ENCODE assay signal across 15 cellular contexts in the genomic region with DNA sequence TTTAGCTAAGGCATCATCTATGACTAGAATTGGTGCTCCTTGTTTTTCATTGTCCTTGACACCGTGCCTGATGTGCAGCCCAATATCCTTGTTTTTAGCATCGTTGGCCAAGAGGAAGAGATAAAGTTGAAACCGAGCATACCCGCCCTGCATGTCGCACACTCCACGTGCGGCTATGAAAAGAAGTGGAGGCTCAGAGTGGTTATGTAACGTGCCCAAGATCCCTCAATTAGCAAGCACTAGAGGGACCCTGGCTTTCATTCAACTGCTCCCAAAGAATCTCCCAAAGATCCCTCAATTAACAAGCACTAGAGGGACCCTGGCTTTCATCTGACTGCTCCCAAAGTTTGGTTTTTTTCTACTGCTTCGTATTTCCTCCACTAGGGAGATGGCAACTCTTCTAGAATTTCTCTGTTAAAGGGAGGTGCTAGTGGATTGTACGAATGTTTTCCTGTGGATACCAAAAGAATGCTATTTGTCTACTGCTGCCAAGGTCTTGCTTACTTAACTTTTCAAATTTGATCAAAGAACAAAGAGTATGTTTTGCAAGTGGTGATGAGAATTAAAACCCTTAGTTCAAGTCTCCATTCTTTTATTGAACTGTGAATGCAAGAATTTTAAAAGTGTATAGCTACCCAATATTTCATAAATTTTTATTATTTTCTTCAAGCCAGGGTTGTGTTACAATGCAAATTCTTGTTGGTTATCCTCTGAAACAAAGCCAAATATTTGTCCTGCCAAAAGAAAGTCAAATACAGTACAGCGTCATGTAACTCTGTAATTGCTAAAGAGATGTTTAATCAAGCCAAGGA.
DNase-seq lines count a peak whose midpoint lies in the region; ATAC-seq, FAIRE-seq and TF ChIP-seq lines count a peak whose summit lies in the region.
"Had no signal": no experiment of that assay in that cellular context is flagged by ENCODE, and none has a peak within 500 bp of the region (broad histone marks: within the 10 kb centered on the region; RNA-seq: fewer than 3 reads in every experiment).

No MANE protein-coding gene starts in this region.

- H3K36me3 ChIP-seq in GM23338 (ENCODE audit: insufficient read depth) (no peaks in the 10 kb centered on the region), bronchial epithelial cell (ENCODE audit: control insufficient read depth, insufficient read depth, low read length) (no peaks in the 10 kb centered on the region), stomach (no peaks in the 10 kb centered on the region), SJCRH30 (no peaks in the 10 kb centered on the region)
- H3K36me3 ChIP-seq: neutrophil, thyroid gland had no signal

- intact Hi-C loops in stomach (cut with DNase I; ENCODE audit: low total_unique reads) = no loop called here

- WGBS in stomach, 5 donors = 24 to 50% (median 33%) methylated on average over 11 of the region's 11 CpGs

- H3K4me3 ChIP-seq in GM23338 (no peak overlapping the region), bronchial epithelial cell (ENCODE audit: low read depth, low read length) (no peak overlapping the region), stomach (no peak overlapping the region), SJCRH30 (no peak overlapping the region)
- H3K4me3 ChIP-seq: thyroid gland had no signal

- DNase-seq in GM23338 (ENCODE audit: low spot score) = peak; percentile 52
- no peak for DNase-seq in bronchial epithelial cell (ENCODE audit: low read depth)
- DNase-seq in iris pigment epithelial cell (ENCODE audit: low read depth) = peak; percentile 86
- DNase-seq in stomach = no peak
- DNase-seq in SJCRH30 = no peak
- DNase-seq: activated CD4-positive, alpha-beta memory T cell treated with anti-CD3 and anti-CD28 coated beads for 36 hours; activated naive CD4-positive, alpha-beta T cell treated with anti-CD3 and anti-CD28 coated beads, Interleukin-2, amount 50 U/mL, for 16 hours; endodermal cell; NCI-H1105 had no signal

- no peaks in the 10 kb centered on the region for H3K27me3 ChIP-seq in GM23338 (ENCODE audit: insufficient read depth)
- peaks cover 1% of the 10 kb centered on the region for H3K27me3 ChIP-seq in bronchial epithelial cell (ENCODE audit: control insufficient read depth, insufficient read depth, low read length)
- H3K27me3 ChIP-seq in stomach = no peaks in the 10 kb centered on the region
- no peaks in the 10 kb centered on the region for H3K27me3 ChIP-seq in SJCRH30
- H3K27me3 ChIP-seq: neutrophil, thyroid gland had no signal

- no peaks in the 10 kb centered on the region for H3K27me3 Mint-ChIP-seq in GM23338 (ENCODE audit: insufficient read depth, low read depth, poor library complexity)

- no peak for FAIRE-seq in bronchial epithelial cell (lab: Jason Lieb, UNC)
- FAIRE-seq: D721Med had no signal

- H3F3A ChIP-seq in GM23338 (replicated peaks; ENCODE audit: low read depth) = no peaks in the 10 kb centered on the region

- no peak overlapping the region for H3K4me3 Mint-ChIP-seq in GM23338
- H3K4me3 Mint-ChIP-seq: activated CD4-positive, alpha-beta memory T cell treated with anti-CD3 and anti-CD28 coated beads for 36 hours; endodermal cell had no signal

- TF ChIP-seq CTCF in GM23338 (conservative IDR thresholded peaks at IDR 0.05; ENCODE audit: low read depth in 2 of 2) (peak in 1 of 2 experiments; percentile 6; a peak in 1 of 4 replicates), bronchial epithelial cell (IDR thresholded peaks at IDR 0.05; ENCODE audit: insufficient read depth, low read length, severe bottlenecking) (peak; percentile 1), stomach (IDR thresholded peaks at IDR 0.05) (no peak)

- ATAC-seq in GM23338 = peak; percentile 71
- ATAC-seq in HG02884 (IDR thresholded peaks at IDR 0.05; ENCODE audit: unreplicated experiment) = no peak
- no peak for ATAC-seq in GM21360 (IDR thresholded peaks at IDR 0.05; ENCODE audit: unreplicated experiment)
- ATAC-seq in GM21529 (IDR thresholded peaks at IDR 0.05; ENCODE audit: unreplicated experiment) = no peak

- no peaks in the 10 kb centered on the region for H3K9me3 ChIP-seq in stomach
- no peaks in the 10 kb centered on the region for H3K9me3 ChIP-seq in SJCRH30 (replicated peaks)
- H3K9me3 ChIP-seq: neutrophil, thyroid gland had no signal

- no peaks in the 10 kb centered on the region; the same call in 2 of the 3 replicates for H3K4me1 Mint-ChIP-seq in GM23338
- H3K4me1 Mint-ChIP-seq: endodermal cell had no signal

- no peaks in the 10 kb centered on the region for H3K9me2 ChIP-seq in GM23338 (ENCODE audit: insufficient read depth)

- H3K27ac ChIP-seq in GM23338 (ENCODE audit: low read depth) = no peak overlapping the region
- peak overlapping the region in 3 of 5 donors; percentile 19 to 37 (median 32) for H3K27ac ChIP-seq in stomach
- no peak overlapping the region for H3K27ac ChIP-seq in SJCRH30
- H3K27ac ChIP-seq: neutrophil, thyroid gland had no signal

- H3K36me3 Mint-ChIP-seq in GM23338 (ENCODE audit: low read depth) = no peaks in the 10 kb centered on the region
- H3K36me3 Mint-ChIP-seq: activated CD4-positive, alpha-beta memory T cell treated with anti-CD3 and anti-CD28 coated beads for 36 hours had no signal

- H3K79me2 ChIP-seq in GM23338 (replicated peaks; ENCODE audit: insufficient read depth) = no peaks in the 10 kb centered on the region

- H3K4me1 ChIP-seq in GM23338 (ENCODE audit: insufficient read depth) (no peaks in the 10 kb centered on the region), stomach (peaks cover 9 to 27% (median 20%) of the 10 kb centered on the region in 4 donors), SJCRH30 (no peaks in the 10 kb centered on the region)

- no peak overlapping the region for H2AFZ ChIP-seq in GM23338

- TF ChIP-seq EP300 in stomach (IDR thresholded peaks at IDR 0.05) = no peak

- no peak overlapping the region for H3K27ac Mint-ChIP-seq in GM23338
- H3K27ac Mint-ChIP-seq: activated CD4-positive, alpha-beta memory T cell treated with anti-CD3 and anti-CD28 coated beads for 36 hours; endodermal cell had no signal

- no peaks in the 10 kb centered on the region for H4K20me1 ChIP-seq in GM23338 (replicated peaks; ENCODE audit: insufficient read depth)

- no peaks in the 10 kb centered on the region for H3K9me3 Mint-ChIP-seq in GM23338
- H3K9me3 Mint-ChIP-seq: activated CD4-positive, alpha-beta memory T cell treated with anti-CD3 and anti-CD28 coated beads for 36 hours; endodermal cell had no signal

- no peak for TF ChIP-seq POLR2A in stomach (IDR thresholded peaks at IDR 0.05)

- no peak overlapping the region for H3K4me2 ChIP-seq in GM23338

TF ChIP-seq in GM23338, 12 proteins besides CTCF, POLR2A, EP300 and RAD21 (continues in another document):
- TF ChIP-seq, protein P1, sequence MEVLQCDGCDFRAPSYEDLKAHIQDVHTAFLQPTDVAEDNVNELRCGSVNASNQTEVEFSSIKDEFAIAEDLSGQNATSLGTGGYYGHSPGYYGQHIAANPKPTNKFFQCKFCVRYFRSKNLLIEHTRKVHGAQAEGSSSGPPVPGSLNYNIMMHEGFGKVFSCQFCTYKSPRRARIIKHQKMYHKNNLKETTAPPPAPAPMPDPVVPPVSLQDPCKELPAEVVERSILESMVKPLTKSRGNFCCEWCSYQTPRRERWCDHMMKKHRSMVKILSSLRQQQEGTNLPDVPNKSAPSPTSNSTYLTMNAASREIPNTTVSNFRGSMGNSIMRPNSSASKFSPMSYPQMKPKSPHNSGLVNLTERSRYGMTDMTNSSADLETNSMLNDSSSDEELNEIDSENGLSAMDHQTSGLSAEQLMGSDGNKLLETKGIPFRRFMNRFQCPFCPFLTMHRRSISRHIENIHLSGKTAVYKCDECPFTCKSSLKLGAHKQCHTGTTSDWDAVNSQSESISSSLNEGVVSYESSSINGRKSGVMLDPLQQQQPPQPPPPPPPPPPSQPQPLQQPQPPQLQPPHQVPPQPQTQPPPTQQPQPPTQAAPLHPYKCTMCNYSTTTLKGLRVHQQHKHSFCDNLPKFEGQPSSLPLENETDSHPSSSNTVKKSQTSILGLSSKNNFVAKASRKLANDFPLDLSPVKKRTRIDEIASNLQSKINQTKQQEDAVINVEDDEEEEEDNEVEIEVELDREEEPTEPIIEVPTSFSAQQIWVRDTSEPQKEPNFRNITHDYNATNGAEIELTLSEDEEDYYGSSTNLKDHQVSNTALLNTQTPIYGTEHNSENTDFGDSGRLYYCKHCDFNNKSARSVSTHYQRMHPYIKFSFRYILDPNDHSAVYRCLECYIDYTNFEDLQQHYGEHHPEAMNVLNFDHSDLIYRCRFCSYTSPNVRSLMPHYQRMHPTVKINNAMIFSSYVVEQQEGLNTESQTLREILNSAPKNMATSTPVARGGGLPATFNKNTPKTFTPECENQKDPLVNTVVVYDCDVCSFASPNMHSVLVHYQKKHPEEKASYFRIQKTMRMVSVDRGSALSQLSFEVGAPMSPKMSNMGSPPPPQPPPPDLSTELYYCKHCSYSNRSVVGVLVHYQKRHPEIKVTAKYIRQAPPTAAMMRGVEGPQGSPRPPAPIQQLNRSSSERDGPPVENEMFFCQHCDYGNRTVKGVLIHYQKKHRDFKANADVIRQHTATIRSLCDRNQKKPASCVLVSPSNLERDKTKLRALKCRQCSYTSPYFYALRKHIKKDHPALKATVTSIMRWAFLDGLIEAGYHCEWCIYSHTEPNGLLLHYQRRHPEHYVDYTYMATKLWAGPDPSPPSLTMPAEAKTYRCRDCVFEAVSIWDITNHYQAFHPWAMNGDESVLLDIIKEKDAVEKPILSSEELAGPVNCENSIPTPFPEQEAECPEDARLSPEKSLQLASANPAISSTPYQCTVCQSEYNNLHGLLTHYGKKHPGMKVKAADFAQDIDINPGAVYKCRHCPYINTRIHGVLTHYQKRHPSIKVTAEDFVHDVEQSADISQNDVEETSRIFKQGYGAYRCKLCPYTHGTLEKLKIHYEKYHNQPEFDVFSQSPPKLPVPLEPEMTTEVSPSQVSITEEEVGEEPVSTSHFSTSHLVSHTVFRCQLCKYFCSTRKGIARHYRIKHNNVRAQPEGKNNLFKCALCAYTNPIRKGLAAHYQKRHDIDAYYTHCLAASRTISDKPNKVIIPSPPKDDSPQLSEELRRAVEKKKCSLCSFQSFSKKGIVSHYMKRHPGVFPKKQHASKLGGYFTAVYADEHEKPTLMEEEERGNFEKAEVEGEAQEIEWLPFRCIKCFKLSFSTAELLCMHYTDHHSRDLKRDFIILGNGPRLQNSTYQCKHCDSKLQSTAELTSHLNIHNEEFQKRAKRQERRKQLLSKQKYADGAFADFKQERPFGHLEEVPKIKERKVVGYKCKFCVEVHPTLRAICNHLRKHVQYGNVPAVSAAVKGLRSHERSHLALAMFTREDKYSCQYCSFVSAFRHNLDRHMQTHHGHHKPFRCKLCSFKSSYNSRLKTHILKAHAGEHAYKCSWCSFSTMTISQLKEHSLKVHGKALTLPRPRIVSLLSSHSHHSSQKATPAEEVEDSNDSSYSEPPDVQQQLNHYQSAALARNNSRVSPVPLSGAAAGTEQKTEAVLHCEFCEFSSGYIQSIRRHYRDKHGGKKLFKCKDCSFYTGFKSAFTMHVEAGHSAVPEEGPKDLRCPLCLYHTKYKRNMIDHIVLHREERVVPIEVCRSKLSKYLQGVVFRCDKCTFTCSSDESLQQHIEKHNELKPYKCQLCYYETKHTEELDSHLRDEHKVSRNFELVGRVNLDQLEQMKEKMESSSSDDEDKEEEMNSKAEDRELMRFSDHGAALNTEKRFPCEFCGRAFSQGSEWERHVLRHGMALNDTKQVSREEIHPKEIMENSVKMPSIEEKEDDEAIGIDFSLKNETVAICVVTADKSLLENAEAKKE (CRISPR knock-in tag; IDR thresholded peaks at IDR 0.05) = no peak
- no peak for TF ChIP-seq EZH2phosphoT487 (IDR thresholded peaks at IDR 0.05; ENCODE audit: unreplicated experiment)
- TF ChIP-seq POLR2AphosphoS5 (IDR thresholded peaks at IDR 0.05; ENCODE audit: low read depth) = no peak

Comparison
In these comparisons a context has a peak if more than half of its experiments do, and no peak if none do; other contexts are left out.
1. DNase-seq: peak in GM23338 (single experiment) and iris pigment epithelial cell (single experiment); none in bronchial epithelial cell (single experiment), stomach (single experiment) and SJCRH30 (0 of 2).
2. H3K27ac ChIP-seq: peak in stomach (3 of 5); none in GM23338 (single experiment) and SJCRH30 (single experiment).